ENCODE assay signal across 8 cellular contexts in the genomic region with DNA sequence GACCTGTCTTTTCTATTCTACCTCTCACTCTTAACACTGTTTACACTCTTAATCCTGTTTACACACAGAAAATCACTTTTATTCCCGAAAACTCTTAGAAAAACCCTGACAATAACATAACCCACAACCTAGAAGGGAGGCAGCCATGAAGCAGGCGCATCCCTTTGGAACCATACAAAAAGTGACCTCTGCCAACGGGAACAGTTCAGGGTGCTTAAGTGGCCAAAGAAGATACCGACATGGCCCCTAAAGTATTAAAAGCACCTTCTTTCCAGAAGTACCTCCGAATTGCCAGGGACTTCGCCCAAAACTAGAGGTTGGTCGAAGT. TPM values are rescaled to one million over a fixed set of nuclear protein-coding genes. Genes with fewer than 3 reads are reported as not detected.
DNase-seq lines count a peak whose midpoint lies in the region; ATAC-seq and TF ChIP-seq lines count a peak whose summit lies in the region.

No MANE protein-coding gene starts in this region.

- intact Hi-C loops in sigmoid colon (cut with DNase I), result no loop called here

- H3K27me3 ChIP-seq in foreskin keratinocyte (no peaks in the 10 kb centered on the region), sigmoid colon (no peaks in the 10 kb centered on the region)

- H3K27ac ChIP-seq in foreskin keratinocyte, result peak overlapping the region; percentile 87
- H3K27ac ChIP-seq in sigmoid colon, result peak overlapping the region; percentile 83 to 89 (median 87)

- DNase-seq in DMS53 (lab: John Stamatoyannopoulos, UW), result peak; percentile 55
- DNase-seq in DMS53 treated with DMSO at 0.1 percent for 48 hours (lab: John Stamatoyannopoulos, UW; ENCODE audit: unreplicated experiment), result no peak
- DNase-seq in T-cell, result no peak
- no peak for DNase-seq in foreskin keratinocyte
- DNase-seq in sigmoid colon, result no peak
- no peak for DNase-seq in GM13976 (ENCODE audit: low spot score)
- DNase-seq in NCI-H2081 treated with DMSO at 0.1 percent for 48 hours (lab: John Stamatoyannopoulos, UW), result no peak

- H3K4me1 Mint-ChIP-seq in T-cell, result peaks cover 52 to 68% (median 60%) of the 10 kb centered on the region in 3 donors

- no peak for TF ChIP-seq CTCF in foreskin keratinocyte (conservative IDR thresholded peaks at IDR 0.05)
- no peak for TF ChIP-seq CTCF in sigmoid colon (IDR thresholded peaks at IDR 0.05)
- no peak for TF ChIP-seq CTCF in GM13976 (IDR thresholded peaks at IDR 0.05; ENCODE audit: borderline replicate concordance, control extremely low read depth, extremely low read depth, insufficient read depth, missing control alignments)

- no peaks in the 10 kb centered on the region for H3K27me3 Mint-ChIP-seq in T-cell

- H3K9me3 ChIP-seq in sigmoid colon, result no peaks in the 10 kb centered on the region

- POLR2A ChIA-PET in T-cell (lab: Charles Lee), result no interaction called here

- CTCF ChIA-PET in T-cell (lab: Charles Lee), result interaction anchor here in 1 of 2 donors (1.2 kb wide), 1 partner anchor 9 kb away, joined by 3 read pairs; no protein-coding TSS in a partner anchor

- peak overlapping the region; percentile 65 to 74 (median 71) for H3K4me3 ChIP-seq in sigmoid colon

- peak overlapping the region; percentile 92 to 93 (median 93) for H3K4me3 Mint-ChIP-seq in T-cell

- ATAC-seq in HG02870 (IDR thresholded peaks at IDR 0.05; ENCODE audit: unreplicated experiment) (peak; percentile 3), T-cell (replicated peaks in 1 of 4) (peak in 1 of 4 experiments; percentile 1), foreskin keratinocyte (peak; percentile 4)

- in situ Hi-C loops in GM13976 (cut with MboI; ENCODE audit: low sequenced_read_pairs, unreplicated experiment), result no loop called here

- H3K4me1 ChIP-seq in foreskin keratinocyte, result peaks cover 5% of the 10 kb centered on the region
- peaks cover 0 to 51% (median 22%) of the 10 kb centered on the region in 4 donors for H3K4me1 ChIP-seq in sigmoid colon

- peaks cover 11% of the 10 kb centered on the region for H3K36me3 Mint-ChIP-seq in T-cell

- no peaks in the 10 kb centered on the region for H3K9me3 Mint-ChIP-seq in T-cell

- no peak for TF ChIP-seq EP300 in sigmoid colon (IDR thresholded peaks at IDR 0.05)

- peaks cover 0 to 17% (median 0%) of the 10 kb centered on the region in 4 donors for H3K36me3 ChIP-seq in sigmoid colon

- H3K27ac Mint-ChIP-seq in T-cell, result peak overlapping the region; percentile 91 to 94

- no peak for TF ChIP-seq POLR2A in sigmoid colon (IDR thresholded peaks at IDR 0.05)

- 1 to 2% methylated on average over 7 of the region's 7 CpGs for WGBS in sigmoid colon, 2 donors

RNA-seq across cellular contexts. Expression of gene MMUT, which starts 0.5 kb away (rescaled TPM):
- total RNA-seq in T-cell (10 to 100 TPM in 3 of 5 donors, 1 to 10 TPM in 2; 6.4 to 14.0 (median 10.5) TPM), foreskin keratinocyte (13.7 and 16.2 TPM in 2 replicates), sigmoid colon (10 to 100 TPM; 10.5 to 18.5 (median 15.4) TPM)
- polyA plus RNA-seq in foreskin keratinocyte (6.2 and 8.6 TPM in 2 replicates), sigmoid colon (10 to 100 TPM; 16.8 to 23.6 (median 17.1) TPM)

RNA-seq across cellular contexts. Expression of gene CENPQ, which starts 0.6 kb away (rescaled TPM):
- 1 to 10 TPM; 1.5 to 4.4 (median 3.8) TPM for total RNA-seq in T-cell
- 12.2 and 17.4 TPM in 2 replicates for total RNA-seq in foreskin keratinocyte
- polyA plus RNA-seq in foreskin keratinocyte, result 8.9 and 11.3 TPM in 2 replicates
- 1 to 10 TPM; 3.9 to 5.1 (median 4.2) TPM for total RNA-seq in sigmoid colon
- polyA plus RNA-seq in sigmoid colon, result 1 to 10 TPM; 2.8 to 4.8 (median 4.8) TPM

RNA-seq across cellular contexts. Expression of gene GLYATL3, which starts 37.2 kb away (rescaled TPM):
- total RNA-seq in T-cell, result not detected
- not detected in 2 replicates for total RNA-seq in foreskin keratinocyte
- polyA plus RNA-seq in foreskin keratinocyte, result not detected in 2 replicates
- not detected for total RNA-seq in sigmoid colon
- polyA plus RNA-seq in sigmoid colon, result 1 to 10 TPM in 1 of 3 donors, not detected in 2; 1.8 TPM
